8 cellular contexts compared by ENCODE assay signal in the genomic region with DNA sequence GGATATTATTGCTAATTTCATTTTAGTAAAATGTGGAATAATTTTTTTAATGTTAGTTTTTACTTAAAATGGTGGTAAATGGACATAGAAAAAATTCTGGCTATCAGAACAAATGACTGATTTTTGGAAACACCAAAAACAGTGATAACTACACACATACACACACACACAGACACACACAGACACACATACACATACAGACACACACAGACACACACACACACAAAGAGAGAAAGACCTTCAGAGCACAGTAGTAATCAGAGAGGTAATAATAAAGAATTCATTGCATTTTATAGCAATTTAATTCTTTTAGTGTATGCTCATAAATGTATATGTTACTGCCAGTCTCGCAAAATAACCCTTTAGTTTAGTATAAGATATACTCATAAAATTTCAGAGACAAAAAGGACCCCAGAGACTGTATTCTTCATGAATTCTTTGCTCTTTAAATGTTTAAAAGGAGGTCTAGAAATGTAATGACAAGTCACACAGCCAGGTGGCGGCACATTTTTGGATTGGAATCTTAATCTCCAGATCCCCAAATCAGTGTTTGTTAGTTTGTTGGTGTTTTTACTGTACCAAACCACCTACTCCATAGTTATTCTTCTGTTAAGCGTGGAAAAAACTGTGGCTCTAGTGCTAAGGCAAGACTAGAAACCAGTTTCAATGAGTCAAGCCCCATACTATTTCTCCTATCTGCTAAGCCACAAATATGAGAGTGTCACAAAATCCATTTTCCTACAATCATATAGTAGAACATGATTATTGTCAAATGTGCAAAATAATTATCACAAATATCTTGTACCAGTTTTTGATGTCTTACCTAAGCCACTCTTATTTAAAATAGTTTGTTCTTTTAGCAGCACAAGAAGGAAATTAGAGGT.
DNase-seq lines count a peak whose midpoint lies in the region; ATAC-seq and TF ChIP-seq lines count a peak whose summit lies in the region.

No MANE protein-coding gene starts in this region.

- ATAC-seq in RWPE2 (ENCODE audit: low read depth): peak; percentile 33; the same call in 2 of the 3 replicates
- no peak for ATAC-seq in HG03439 (IDR thresholded peaks at IDR 0.05; ENCODE audit: unreplicated experiment)
- ATAC-seq in HG03039 (IDR thresholded peaks at IDR 0.05; ENCODE audit: unreplicated experiment): no peak

- H3K27ac Mint-ChIP-seq in HFFc6: no peak overlapping the region
- no peak overlapping the region for H3K27ac Mint-ChIP-seq in type B pancreatic cell

- H3K36me3 Mint-ChIP-seq in HFFc6 (ENCODE audit: low read depth): no peaks in the 10 kb centered on the region
- H3K36me3 Mint-ChIP-seq in type B pancreatic cell: no peaks in the 10 kb centered on the region

- no peaks in the 10 kb centered on the region for H3K27me3 ChIP-seq in RWPE2 (ENCODE audit: insufficient read depth, poor library complexity, severe bottlenecking)

- no peak overlapping the region for H3K4me3 Mint-ChIP-seq in HFFc6
- no peak overlapping the region for H3K4me3 Mint-ChIP-seq in type B pancreatic cell

- H3K4me3 ChIP-seq in RWPE2 (ENCODE audit: severe bottlenecking): no peak overlapping the region

- H3K27me3 Mint-ChIP-seq in HFFc6 (ENCODE audit: insufficient read depth) (no peaks in the 10 kb centered on the region), type B pancreatic cell (no peaks in the 10 kb centered on the region)

- H3K27ac ChIP-seq in RWPE2 (ENCODE audit: poor library complexity, severe bottlenecking): no peak overlapping the region

- H3K9me3 ChIP-seq in RWPE2 (ENCODE audit: severe bottlenecking): no peaks in the 10 kb centered on the region

- DNase-seq in GDM1 (lab: John Stamatoyannopoulos, UW) (peak; percentile 2), HFFc6 (no peak), RWPE2 (ENCODE audit: low spot score) (no peak), glomerular visceral epithelial cell (ENCODE audit: extremely low spot score) (peak; percentile 41), type B pancreatic cell (ENCODE audit: extremely low spot score, unreplicated experiment) (no peak), T-helper 2 cell (no peak)

- H3K4me1 Mint-ChIP-seq in HFFc6 (ENCODE audit: low read depth): peaks cover 8% of the 10 kb centered on the region; the same call in 1 of the 2 replicates
- H3K4me1 Mint-ChIP-seq in type B pancreatic cell (ENCODE audit: unreplicated experiment): peaks cover 13% of the 10 kb centered on the region

- H3K4me1 ChIP-seq in RWPE2 (ENCODE audit: insufficient read depth, poor library complexity, severe bottlenecking): no peaks in the 10 kb centered on the region

- H3K36me3 ChIP-seq in RWPE2 (ENCODE audit: low read depth): no peaks in the 10 kb centered on the region

- peaks cover 15% of the 10 kb centered on the region; the same call in 1 of the 2 replicates for H3K9me3 Mint-ChIP-seq in HFFc6
- H3K9me3 Mint-ChIP-seq in type B pancreatic cell: no peaks in the 10 kb centered on the region

- TF ChIP-seq CTCF in HFFc6 (IDR thresholded peaks at IDR 0.05): peak; percentile 68
- peak; percentile 90 for TF ChIP-seq CTCF in RWPE2 (IDR thresholded peaks at IDR 0.05; ENCODE audit: poor library complexity, severe bottlenecking)
- peak; percentile 79 for TF ChIP-seq CTCF in type B pancreatic cell (conservative IDR thresholded peaks at IDR 0.05)

Comparison
In these comparisons a context has a peak if more than half of its experiments do, and no peak if none do; other contexts are left out.
1. DNase-seq: peak in GDM1 (single experiment) and glomerular visceral epithelial cell (single experiment); none in HFFc6 (single experiment), RWPE2 (single experiment), type B pancreatic cell (single experiment) and T-helper 2 cell (0 of 5).
2. Peak in every context shown above with its lines, with median percentiles within 50 percentile points of each other: CTCF ChIP-seq.